In the genomic region with DNA sequence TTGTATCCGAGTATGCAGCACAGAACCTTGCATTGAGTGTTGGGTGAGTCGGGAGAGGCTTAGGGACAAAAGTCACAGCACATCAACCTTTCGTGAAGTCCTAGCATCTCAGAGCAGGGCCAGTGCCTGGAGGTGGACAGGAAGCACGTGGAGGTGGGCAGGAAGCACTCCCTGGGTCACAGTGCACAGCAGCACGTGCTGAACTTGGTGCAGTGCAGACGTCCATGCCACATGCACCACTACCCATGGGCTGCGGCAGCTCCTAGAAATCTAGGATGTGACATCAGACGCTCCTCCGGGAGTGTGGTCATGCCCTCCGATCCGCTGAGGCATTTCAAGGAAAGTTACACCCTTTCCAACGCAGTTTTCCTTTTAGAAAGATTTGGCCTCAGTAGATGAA, we compare ENCODE assay signal across 16 cellular contexts.
A peak's percentile ranks its signal among the peaks of the same experiment; 100 is the strongest.
DNase-seq lines count a peak whose midpoint lies in the region; ATAC-seq and TF ChIP-seq lines count a peak whose summit lies in the region.
"Had no signal": no experiment of that assay in that cellular context is flagged by ENCODE, and none has a peak within 500 bp of the region (broad histone marks: within the 10 kb centered on the region; RNA-seq: fewer than 3 reads in every experiment).

No MANE protein-coding gene starts in this region.

- H4K91ac ChIP-seq in neuronal stem cell (ENCODE audit: low read depth, low read length, poor library complexity), result no peak overlapping the region

- peak overlapping the region; percentile 36 for H2BK5ac ChIP-seq in neuronal stem cell (ENCODE audit: low read length)

- peaks cover 82% of the 10 kb centered on the region for H3K36me3 Mint-ChIP-seq in activated T-cell treated with anti-CD3 and anti-CD28 coated beads, Interleukin-2, amount 50 U/mL, for 24 hours (ENCODE audit: low read depth)
- peaks cover 6 to 17% of the 10 kb centered on the region in 2 donors for H3K36me3 Mint-ChIP-seq in activated T-cell treated with anti-CD3 and anti-CD28 coated beads, Interleukin-2, amount 50 U/mL, for 72 hours (ENCODE audit: insufficient read depth in 2 of 2)
- peaks cover 20% of the 10 kb centered on the region for H3K36me3 Mint-ChIP-seq in chondrocyte (ENCODE audit: low read depth)

- H2BK120ac ChIP-seq in neuronal stem cell (ENCODE audit: low read depth, low read length), result no peak overlapping the region

- H2AK5ac ChIP-seq in neuronal stem cell (ENCODE audit: low read depth, low read length), result peak overlapping the region; percentile 62

- H3K9me3 Mint-ChIP-seq in activated T-cell treated with anti-CD3 and anti-CD28 coated beads, Interleukin-2, amount 50 U/mL, for 24 hours, result no peaks in the 10 kb centered on the region
- H3K9me3 Mint-ChIP-seq in activated T-cell treated with anti-CD3 and anti-CD28 coated beads, Interleukin-2, amount 50 U/mL, for 72 hours, result no peaks in the 10 kb centered on the region
- no peaks in the 10 kb centered on the region for H3K9me3 Mint-ChIP-seq in chondrocyte (ENCODE audit: low read depth)
- H3K9me3 Mint-ChIP-seq: CD4-positive, alpha-beta memory T cell; H9 had no signal

- no peaks in the 10 kb centered on the region for H3K4me1 Mint-ChIP-seq in activated T-cell treated with anti-CD3 and anti-CD28 coated beads, Interleukin-2, amount 50 U/mL, for 24 hours (ENCODE audit: low read depth)
- no peaks in the 10 kb centered on the region for H3K4me1 Mint-ChIP-seq in activated T-cell treated with anti-CD3 and anti-CD28 coated beads, Interleukin-2, amount 50 U/mL, for 72 hours (ENCODE audit: low read depth)
- peaks cover 7% of the 10 kb centered on the region for H3K4me1 Mint-ChIP-seq in chondrocyte (ENCODE audit: low read depth)
- H3K4me1 Mint-ChIP-seq: CD4-positive, alpha-beta memory T cell had no signal

- peaks cover 30 to 65% (median 42%) of the 10 kb centered on the region in 11 experiments for H3K27me3 ChIP-seq in BLaER1 treated with 17β-estradiol and CSF1 and Interleukin-3, amounts not matched to agents 10 nM and 100 nM
- H3K27me3 ChIP-seq in neuronal stem cell (ENCODE audit: control insufficient read depth in 3 of 3, insufficient read depth in 3 of 3, low read depth in 1 of 3, low read length in 3 of 3), result no peaks in the 10 kb centered on the region

- H4K20me1 ChIP-seq in BLaER1 treated with 17β-estradiol and CSF1 and Interleukin-3, amounts not matched to agents 10 nM and 100 nM, result peaks cover 0 to 86% (median 41%) of the 10 kb centered on the region in 11 experiments; a peak in 19 of 22 replicates

- H3K27ac Mint-ChIP-seq in activated T-cell treated with anti-CD3 and anti-CD28 coated beads, Interleukin-2, amount 50 U/mL, for 24 hours, result peak overlapping the region; percentile 4
- H3K27ac Mint-ChIP-seq in activated T-cell treated with anti-CD3 and anti-CD28 coated beads, Interleukin-2, amount 50 U/mL, for 72 hours, result no peak overlapping the region
- no peak overlapping the region for H3K27ac Mint-ChIP-seq in chondrocyte (ENCODE audit: unreplicated experiment)
- H3K27ac Mint-ChIP-seq: H9 had no signal

- no peak overlapping the region for H4K8ac ChIP-seq in neuronal stem cell (ENCODE audit: low read depth, low read length)

- no peak overlapping the region for H2AFZ ChIP-seq in neuronal stem cell (ENCODE audit: low read length)

- peaks cover 23 to 80% (median 46%) of the 10 kb centered on the region in 11 experiments for H3K36me3 ChIP-seq in BLaER1 treated with 17β-estradiol and CSF1 and Interleukin-3, amounts not matched to agents 10 nM and 100 nM
- H3K36me3 ChIP-seq in neuronal stem cell (replicated peaks in 1 of 2; ENCODE audit: control insufficient read depth in 2 of 2, insufficient read depth in 2 of 2, low read length in 2 of 2), result peaks cover 20 to 55% of the 10 kb centered on the region in 2 donors

- H3K18ac ChIP-seq in neuronal stem cell (ENCODE audit: low read length), result peak overlapping the region; percentile 52

- no peak overlapping the region for H3K4me3 ChIP-seq in BLaER1 treated with 17β-estradiol and CSF1 and Interleukin-3, amounts not matched to agents 10 nM and 100 nM
- no peak overlapping the region for H3K4me3 ChIP-seq in neuronal stem cell (ENCODE audit: low read length in 2 of 2)
- H3K4me3 ChIP-seq: GM12878 had no signal

- peaks cover 20 to 94% (median 76%) of the 10 kb centered on the region in 10 experiments for H3K4me1 ChIP-seq in BLaER1 treated with 17β-estradiol and CSF1 and Interleukin-3, amounts not matched to agents 10 nM and 100 nM
- peaks cover 0 to 11% of the 10 kb centered on the region in 2 donors for H3K4me1 ChIP-seq in neuronal stem cell (ENCODE audit: control insufficient read depth in 2 of 2, insufficient read depth in 1 of 2, low read depth in 1 of 2, low read length in 2 of 2)

- H3K27me3 Mint-ChIP-seq in activated T-cell treated with anti-CD3 and anti-CD28 coated beads, Interleukin-2, amount 50 U/mL, for 24 hours, result no peaks in the 10 kb centered on the region
- H3K27me3 Mint-ChIP-seq in activated T-cell treated with anti-CD3 and anti-CD28 coated beads, Interleukin-2, amount 50 U/mL, for 72 hours (ENCODE audit: low read depth), result no peaks in the 10 kb centered on the region
- no peaks in the 10 kb centered on the region for H3K27me3 Mint-ChIP-seq in chondrocyte (ENCODE audit: low read depth)
- H3K27me3 Mint-ChIP-seq: CD4-positive, alpha-beta memory T cell had no signal

- no peak overlapping the region; a peak in 1 of 22 replicates for H3K27ac ChIP-seq in BLaER1 treated with 17β-estradiol and CSF1 and Interleukin-3, amounts not matched to agents 10 nM and 100 nM
- no peak overlapping the region for H3K27ac ChIP-seq in neuronal stem cell (replicated peaks; ENCODE audit: low read length)
- H3K27ac ChIP-seq: 22Rv1, HL-60 had no signal

- H3K9me3 ChIP-seq in BLaER1 treated with 17β-estradiol and CSF1 and Interleukin-3, amounts not matched to agents 10 nM and 100 nM (replicated peaks in 1 of 11), result peaks cover 0 to 8% (median 0%) of the 10 kb centered on the region in 11 experiments; a peak in 2 of 22 replicates
- no peaks in the 10 kb centered on the region for H3K9me3 ChIP-seq in neuronal stem cell (replicated peaks in 1 of 2; ENCODE audit: control insufficient read depth in 2 of 2, insufficient read depth in 1 of 2, low read depth in 1 of 2, low read length in 2 of 2)

- no peak overlapping the region for H3K9ac ChIP-seq in BLaER1 treated with 17β-estradiol and CSF1 and Interleukin-3, amounts not matched to agents 10 nM and 100 nM
- H3K9ac ChIP-seq in neuronal stem cell (ENCODE audit: low read depth, low read length, poor library complexity), result peak overlapping the region; percentile 86

- no peak for TF ChIP-seq CTCF in chondrocyte (IDR thresholded peaks at IDR 0.05)

- no CpG with 5 or more reads among the region's 12 CpGs for WGBS in neuronal stem cell (ENCODE audit: extremely low coverage in 2 of 2, insufficient read length in 2 of 2, insufficient replicate concordance in 1 of 2), 2 donors

- H3K4ac ChIP-seq in neuronal stem cell (ENCODE audit: low read length), result peak overlapping the region; percentile 81

- H3K4me3 Mint-ChIP-seq in activated T-cell treated with anti-CD3 and anti-CD28 coated beads, Interleukin-2, amount 50 U/mL, for 24 hours, result no peak overlapping the region
- no peak overlapping the region for H3K4me3 Mint-ChIP-seq in activated T-cell treated with anti-CD3 and anti-CD28 coated beads, Interleukin-2, amount 50 U/mL, for 72 hours
- H3K4me3 Mint-ChIP-seq in chondrocyte (ENCODE audit: unreplicated experiment), result no peak overlapping the region
- H3K4me3 Mint-ChIP-seq: CD4-positive, alpha-beta memory T cell; H9 had no signal

- no peak overlapping the region for H2BK15ac ChIP-seq in neuronal stem cell (ENCODE audit: low read length)

- H3K23ac ChIP-seq in neuronal stem cell (ENCODE audit: low read depth, low read length, poor library complexity), result no peak overlapping the region

- no peaks in the 10 kb centered on the region for H3K79me1 ChIP-seq in neuronal stem cell (ENCODE audit: low read depth, low read length)

- ATAC-seq in activated T-cell treated with anti-CD3 and anti-CD28 coated beads, Interleukin-2, amount 50 U/mL, for 72 hours (replicated peaks in 1 of 2), result no peak
- no peak for ATAC-seq in GM18868 (IDR thresholded peaks at IDR 0.05; ENCODE audit: unreplicated experiment)
- ATAC-seq: GM12878 had no signal

- H3K14ac ChIP-seq in neuronal stem cell (ENCODE audit: low read length), result peak overlapping the region; percentile 92

- no peak for DNase-seq in activated T-cell treated with anti-CD3 and anti-CD28 coated beads, Interleukin-2, amount 50 U/mL, for 24 hours
- DNase-seq in activated T-cell treated with anti-CD3 and anti-CD28 coated beads, Interleukin-2, amount 50 U/mL, for 72 hours, result no peak
- DNase-seq in chondrocyte (ENCODE audit: low spot score) (peak; percentile 81), neuronal stem cell (ENCODE audit: low spot score) (no peak), retina (no peak), SIG-M5 treated with dmso at 0.1 percent for 504 hours (lab: John Stamatoyannopoulos, UW; ENCODE audit: unreplicated experiment) (no peak)
- DNase-seq: C1 segment of cervical spinal cord; CD4-positive, alpha-beta memory T cell; DMS79; GOT3; H9 had no signal

- H3K4me2 ChIP-seq in BLaER1 treated with 17β-estradiol and CSF1 and Interleukin-3, amounts not matched to agents 10 nM and 100 nM, result peak overlapping the region in 9 of 11 experiments; percentile 21 to 90 (median 83); a peak in 17 of 22 replicates
- no peak overlapping the region for H3K4me2 ChIP-seq in neuronal stem cell (ENCODE audit: insufficient read depth, low read length, poor library complexity, severe bottlenecking)

- H2BK12ac ChIP-seq in neuronal stem cell (ENCODE audit: low read length), result no peak overlapping the region
